Comparison of ENCODE assay signal across 1 cellular context in the genomic region with DNA sequence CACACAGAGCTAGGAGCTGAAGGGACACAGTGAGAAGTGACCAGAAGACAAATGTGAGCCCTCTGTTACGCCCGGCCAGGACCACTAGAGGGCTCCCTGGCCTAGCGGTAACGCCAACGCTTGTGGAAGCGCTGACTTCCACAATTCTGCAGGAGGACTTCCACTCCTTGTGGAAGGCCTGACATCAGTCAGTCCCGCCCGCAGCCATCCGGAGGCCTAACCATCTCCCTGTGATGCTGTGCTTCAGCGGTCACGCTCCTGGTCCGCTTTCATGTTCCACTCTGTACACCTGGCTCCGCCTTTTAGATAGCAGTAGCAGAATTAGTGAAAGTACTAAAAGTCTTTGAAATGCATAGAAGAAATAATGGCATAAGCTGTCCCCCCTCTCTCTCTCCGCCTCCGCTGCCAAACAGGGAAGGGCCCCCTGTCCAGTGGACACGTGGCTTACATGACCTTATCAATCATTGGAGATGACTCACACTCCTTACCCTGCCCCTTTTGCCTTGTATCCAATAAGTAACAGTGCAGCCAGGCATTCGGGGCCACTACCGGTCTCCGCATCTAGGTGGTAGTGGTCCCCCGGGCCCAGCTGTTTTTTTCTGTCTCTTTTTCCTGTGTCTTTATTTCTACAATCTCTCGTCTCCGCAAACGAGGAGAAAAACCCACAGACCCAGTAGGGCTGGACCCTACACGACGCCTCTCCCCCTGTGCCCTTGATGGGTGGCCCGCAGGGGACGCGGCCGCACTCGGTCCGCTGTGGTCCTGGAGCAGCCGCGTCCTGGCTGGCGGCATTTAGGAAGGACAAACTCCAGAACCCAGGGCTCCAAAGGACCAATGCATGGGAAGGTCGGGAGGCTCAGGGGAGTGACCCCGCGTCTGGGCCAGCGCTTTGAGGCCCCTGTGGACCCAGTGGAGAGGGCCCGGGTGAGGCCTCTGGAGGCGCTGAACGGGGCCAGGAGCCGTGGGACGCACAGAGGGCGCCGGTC.
TF ChIP-seq lines count a peak whose summit lies in the region.

No MANE protein-coding gene starts in this region.

TF ChIP-seq in HEK293, 187 proteins besides CTCF, POLR2A, EP300 and RAD21 (continued from another document):
- TF ChIP-seq, protein P1, sequence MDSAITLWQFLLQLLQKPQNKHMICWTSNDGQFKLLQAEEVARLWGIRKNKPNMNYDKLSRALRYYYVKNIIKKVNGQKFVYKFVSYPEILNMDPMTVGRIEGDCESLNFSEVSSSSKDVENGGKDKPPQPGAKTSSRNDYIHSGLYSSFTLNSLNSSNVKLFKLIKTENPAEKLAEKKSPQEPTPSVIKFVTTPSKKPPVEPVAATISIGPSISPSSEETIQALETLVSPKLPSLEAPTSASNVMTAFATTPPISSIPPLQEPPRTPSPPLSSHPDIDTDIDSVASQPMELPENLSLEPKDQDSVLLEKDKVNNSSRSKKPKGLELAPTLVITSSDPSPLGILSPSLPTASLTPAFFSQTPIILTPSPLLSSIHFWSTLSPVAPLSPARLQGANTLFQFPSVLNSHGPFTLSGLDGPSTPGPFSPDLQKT (IDR thresholded peaks at IDR 0.05; ENCODE audit: borderline replicate concordance, low read depth, low read length), result no peak
- TF ChIP-seq ZNF239 (tag by site-specific recombination; IDR thresholded peaks at IDR 0.05) (no peak), ZNF549 (tag by site-specific recombination; IDR thresholded peaks at IDR 0.05) (no peak), ZBTB8A (tag by site-specific recombination; IDR thresholded peaks at IDR 0.05) (0 out of 2 replicates have a peak, but pooled peaks have one; percentile 25)
